7 cellular contexts compared by ENCODE assay signal in genomic region chr20:19993937-19994667, GRCh38. TPM values are rescaled to one million over a fixed set of nuclear protein-coding genes. Genes with fewer than 3 reads are reported as not detected.
DNase-seq lines count a peak whose midpoint lies in the region; ATAC-seq and TF ChIP-seq lines count a peak whose summit lies in the region.

No MANE protein-coding gene starts in this region.

- DNase-seq in MG63: peak; percentile 38
- DNase-seq in choroid plexus epithelial cell (ENCODE audit: low read depth): peak; percentile 52
- DNase-seq in upper lobe of right lung: no peak
- no peak for DNase-seq in natural killer cell
- DNase-seq in MM.1S: no peak

- H3K27me3 ChIP-seq in MG63 (no peaks in the 10 kb centered on the region), liver (ENCODE audit: control insufficient read depth in 4 of 4, insufficient read depth in 4 of 4, low read length in 3 of 4) (no peaks in the 10 kb centered on the region), upper lobe of right lung (no peaks in the 10 kb centered on the region), MM.1S (replicated peaks; ENCODE audit: insufficient read depth, low read length) (no peaks in the 10 kb centered on the region)

- no peaks in the 10 kb centered on the region for H3K9me3 ChIP-seq in MG63
- H3K9me3 ChIP-seq in liver (ENCODE audit: control insufficient read depth in 4 of 4, low read length in 3 of 4): no peaks in the 10 kb centered on the region
- H3K9me3 ChIP-seq in upper lobe of right lung: no peaks in the 10 kb centered on the region
- H3K9me3 ChIP-seq in MM.1S (replicated peaks; ENCODE audit: insufficient read depth, low read length): no peaks in the 10 kb centered on the region

- TF ChIP-seq CTCF in choroid plexus epithelial cell (conservative IDR thresholded peaks at IDR 0.05; ENCODE audit: low read depth, low read length) (no peak), liver (IDR thresholded peaks at IDR 0.05; ENCODE audit: low read depth, low read length, missing input control) (no peak), upper lobe of right lung (IDR thresholded peaks at IDR 0.05) (no peak), natural killer cell (IDR thresholded peaks at IDR 0.05) (no peak), MM.1S (IDR thresholded peaks at IDR 0.05; ENCODE audit: low read length) (no peak)

- intact Hi-C loops in upper lobe of right lung (cut with DNase I): loop anchor here (10.0 kb wide), 2 partner anchors 209 to 299 kb away; no protein-coding TSS in a partner anchor
- intact Hi-C loops in natural killer cell (cut with micrococcal nuclease): no loop called here

- no peaks in the 10 kb centered on the region for H3K79me2 ChIP-seq in MM.1S (ENCODE audit: low read length)

- no peaks in the 10 kb centered on the region for H3K36me3 Mint-ChIP-seq in natural killer cell

- no peak overlapping the region for H3K4me3 Mint-ChIP-seq in natural killer cell

- H3K27ac Mint-ChIP-seq in natural killer cell: no peak overlapping the region

- no peak for ATAC-seq in upper lobe of right lung
- no peak for ATAC-seq in natural killer cell
- no peak for ATAC-seq in GM21447 (IDR thresholded peaks at IDR 0.05; ENCODE audit: unreplicated experiment)

- H3K27ac ChIP-seq in liver (ENCODE audit: low read depth in 1 of 2, low read length in 2 of 2) (peak overlapping the region; percentile 2 to 31), upper lobe of right lung (peak overlapping the region; percentile 58), MM.1S (ENCODE audit: low read length) (no peak overlapping the region)

- H4K20me1 ChIP-seq in MM.1S (ENCODE audit: insufficient read depth, low read length): no peaks in the 10 kb centered on the region

- H3K36me3 ChIP-seq in MG63 (peaks cover 14% of the 10 kb centered on the region), liver (ENCODE audit: control insufficient read depth in 4 of 4, insufficient read depth in 3 of 4, low read depth in 1 of 4, low read length in 3 of 4) (peaks cover 0 to 9% (median 2%) of the 10 kb centered on the region in 4 donors), upper lobe of right lung (peaks cover 77% of the 10 kb centered on the region), MM.1S (replicated peaks; ENCODE audit: insufficient read depth, low read length) (no peaks in the 10 kb centered on the region)

- H3F3A ChIP-seq in MM.1S (ENCODE audit: insufficient read depth, low read length): no peaks in the 10 kb centered on the region

- 83% methylated on average over 13 of the region's 13 CpGs for WGBS in liver

- TF ChIP-seq RAD21 in liver (IDR thresholded peaks at IDR 0.05): peak in 1 of 2 donors; percentile 15

- no peak overlapping the region for H3K4me2 ChIP-seq in MM.1S (ENCODE audit: low read depth, low read length)

- H3K4me3 ChIP-seq in MG63: no peak overlapping the region
- no peak overlapping the region for H3K4me3 ChIP-seq in choroid plexus epithelial cell (ENCODE audit: low read depth, low read length)
- no peak overlapping the region for H3K4me3 ChIP-seq in liver (ENCODE audit: low read depth in 1 of 3, low read length in 3 of 3)
- H3K4me3 ChIP-seq in upper lobe of right lung: no peak overlapping the region
- no peak overlapping the region for H3K4me3 ChIP-seq in MM.1S (ENCODE audit: low read length)

- H2AFZ ChIP-seq in MM.1S (ENCODE audit: low read length): no peak overlapping the region

- H3K27me3 Mint-ChIP-seq in natural killer cell (ENCODE audit: low read depth in 2 of 2): peaks cover 8 to 13% of the 10 kb centered on the region in 2 donors

- H3K9me3 Mint-ChIP-seq in natural killer cell: no peaks in the 10 kb centered on the region

- H3K9ac ChIP-seq in liver (ENCODE audit: low read depth in 1 of 2, low read length in 2 of 2) (no peak overlapping the region), MM.1S (ENCODE audit: low read length) (no peak overlapping the region)

- H3K9me2 ChIP-seq in MM.1S (replicated peaks; ENCODE audit: insufficient read depth, low read length): no peaks in the 10 kb centered on the region

- no peaks in the 10 kb centered on the region for H3K4me1 Mint-ChIP-seq in natural killer cell

- H3K4me1 ChIP-seq in liver (ENCODE audit: control insufficient read depth in 4 of 4, insufficient read depth in 4 of 4, low read length in 3 of 4) (peaks cover 4 to 13% (median 6%) of the 10 kb centered on the region in 4 donors), upper lobe of right lung (peaks cover 50% of the 10 kb centered on the region), MM.1S (ENCODE audit: low read length) (no peaks in the 10 kb centered on the region)

TF ChIP-seq in liver, 16 proteins besides CTCF, POLR2A, EP300 and RAD21:
- no peak for TF ChIP-seq TAF1 (conservative IDR thresholded peaks at IDR 0.05)

RNA-seq across cellular contexts. Expression of gene NAA20, which starts 23.1 kb away (rescaled TPM):
- total RNA-seq in MG63 (2014; rRNA removed; shearing (Covaris generic); ENCODE audit: low replicate concordance): 86.6 and 105 TPM in 2 replicates
- total RNA-seq in liver: 10 to 100 TPM; 26.8 to 28.4 TPM
- 10 to 100 TPM; 50.1 to 75.6 TPM for polyA plus RNA-seq in liver
- 63.1 TPM for total RNA-seq in upper lobe of right lung
- total RNA-seq in natural killer cell: 10 to 100 TPM; 20.8 to 25.1 (median 23.8) TPM

RNA-seq across cellular contexts. Expression of gene CRNKL1, which starts 58.2 kb away (rescaled TPM):
- 17.8 and 20.9 TPM in 2 replicates for total RNA-seq in MG63 (2014; rRNA removed; shearing (Covaris generic); ENCODE audit: low replicate concordance)
- total RNA-seq in liver: 10 to 100 TPM; 10.3 to 16.2 TPM
- polyA plus RNA-seq in liver: 1 to 10 TPM; 5.0 to 5.6 TPM
- total RNA-seq in upper lobe of right lung: 20.2 TPM
- 10 to 100 TPM; 30.8 to 34.5 (median 31.6) TPM for total RNA-seq in natural killer cell

RNA-seq across cellular contexts. Expression of gene CFAP61, which starts 58.2 kb away (rescaled TPM):
- total RNA-seq in MG63 (2014; rRNA removed; shearing (Covaris generic); ENCODE audit: low replicate concordance): not detected in 2 replicates
- total RNA-seq in liver (under 1 TPM in 1 of 2 donors, not detected in 1; 0.05 TPM), upper lobe of right lung (not detected), natural killer cell (1 to 10 TPM; 1.0 to 2.1 (median 1.3) TPM)
- not detected for polyA plus RNA-seq in liver

Comparison
In these comparisons a context has a peak if more than half of its experiments do, and no peak if none do; other contexts are left out.
1. DNase-seq: peak in MG63 (single experiment) and choroid plexus epithelial cell (single experiment); none in upper lobe of right lung (single experiment), natural killer cell (single experiment) and MM.1S (single experiment).